8 cellular contexts compared by ENCODE assay signal in genomic region chrX:23782863-23783568, GRCh38. TPM values are rescaled to one million over a fixed set of nuclear protein-coding genes. Genes with fewer than 3 reads are reported as not detected.
DNase-seq lines count a peak whose midpoint lies in the region; ATAC-seq, FAIRE-seq and TF ChIP-seq lines count a peak whose summit lies in the region.

Gene SAT1 (plus strand): TSS chrX:23783173. CDS start chrX:23783352, 179 bp downstream.

- FAIRE-seq in GM19239 (lab: Jason Lieb, UNC): peak; percentile 95

- H3K4me3 ChIP-seq in BLaER1 (peak within 1 kb of the TSS; percentile 74), choroid plexus epithelial cell (ENCODE audit: low read depth, low read length) (peak within 1 kb of the TSS; percentile 78)

- peak; percentile 34 for DNase-seq in GM19239 (ENCODE audit: insufficient read length, low spot score)
- DNase-seq in NCI-H524 (lab: John Stamatoyannopoulos, UW): peak; percentile 94 to 96
- DNase-seq in activated CD4-positive, alpha-beta T cell treated with anti-CD3 and anti-CD28 coated beads for 36 hours: peak; percentile 97
- peak; percentile 95 for DNase-seq in choroid plexus epithelial cell (ENCODE audit: low read depth)
- DNase-seq in kidney glomerular epithelial cell (lab: John Stamatoyannopoulos, UW): peak; percentile 81
- DNase-seq in stimulated activated CD4-positive, alpha-beta T cell treated with anti-CD3 and anti-CD28 coated beads, Interleukin-1b, Interleukin-23, amount 100 ng/mL, for 24 hours (ENCODE audit: low read depth in 4 of 4, low spot score in 1 of 4): peak; percentile 75 to 89 (median 84)

- no peaks in the 10 kb centered on the region for H4K20me1 ChIP-seq in BLaER1

- peaks cover 28% of the 10 kb centered on the region for H3K4me1 Mint-ChIP-seq in activated CD4-positive, alpha-beta T cell treated with anti-CD3 and anti-CD28 coated beads for 36 hours

- no peaks in the 10 kb centered on the region for H3K27me3 ChIP-seq in BLaER1

- TF ChIP-seq CTCF in choroid plexus epithelial cell (conservative IDR thresholded peaks at IDR 0.05; ENCODE audit: low read depth, low read length): peak; percentile 74

- H3K4me1 ChIP-seq in BLaER1: peaks cover 7% of the 10 kb centered on the region; the same call in 1 of the 2 replicates

- H3K27ac ChIP-seq in BLaER1: peak within 1 kb of the TSS; percentile 55; the same call in 1 of the 2 replicates

- CTCF ChIA-PET in activated CD4-positive, alpha-beta T cell treated with anti-CD3 and anti-CD28 coated beads for 36 hours (lab: Charles Lee): interaction anchor here (0.6 to 3.7 kb wide), 12 partner anchors 9 to 1822 kb away, joined by 3 to 28 read pairs (median 4); partner anchors contain the start of gene ACOT9

- peak within 1 kb of the TSS; percentile 72 for H3K4me2 ChIP-seq in BLaER1

- ATAC-seq in HG03457 (IDR thresholded peaks at IDR 0.05; ENCODE audit: unreplicated experiment): peak; percentile 83
- ATAC-seq in activated CD4-positive, alpha-beta T cell treated with anti-CD3 and anti-CD28 coated beads for 36 hours: peak; percentile 86

- POLR2A ChIA-PET in activated CD4-positive, alpha-beta T cell treated with anti-CD3 and anti-CD28 coated beads for 36 hours (lab: Charles Lee): interaction anchor here (0.6 to 2.7 kb wide), 11 partner anchors 10 to 271 kb away, joined by 3 to 19 read pairs (median 5); partner anchors contain the start of genes ACOT9, APOO, CXorf58 and EIF2S3

- peak within 1 kb of the TSS; percentile 92 for H3K4me3 Mint-ChIP-seq in activated CD4-positive, alpha-beta T cell treated with anti-CD3 and anti-CD28 coated beads for 36 hours

- no peaks in the 10 kb centered on the region for H3K9me3 Mint-ChIP-seq in activated CD4-positive, alpha-beta T cell treated with anti-CD3 and anti-CD28 coated beads for 36 hours (ENCODE audit: low read depth)

- H3K9ac ChIP-seq in BLaER1: peak within 1 kb of the TSS; percentile 79

- intact Hi-C loops in activated CD4-positive, alpha-beta T cell treated with anti-CD3 and anti-CD28 coated beads for 36 hours (cut with DNase I, micrococcal nuclease): loop anchor here (1.0 to 10.0 kb wide), 15 partner anchors 17 to 702 kb away; partner anchors contain the start of genes APOO (in 2 of the 2), EIF2S3 (in 2 of the 2), ACOT9 (in 1 of the 2) and PRDX4 (in 1 of the 2)

- no peaks in the 10 kb centered on the region; the same call in 1 of the 2 replicates for H3K9me3 ChIP-seq in BLaER1

- peak within 1 kb of the TSS; percentile 97 for H3K27ac Mint-ChIP-seq in activated CD4-positive, alpha-beta T cell treated with anti-CD3 and anti-CD28 coated beads for 36 hours

- H3K36me3 ChIP-seq in BLaER1: no peaks in the 10 kb centered on the region; the same call in 1 of the 2 replicates

- H3K36me3 Mint-ChIP-seq in activated CD4-positive, alpha-beta T cell treated with anti-CD3 and anti-CD28 coated beads for 36 hours (ENCODE audit: low read depth): peaks cover 30% of the 10 kb centered on the region

- H3K27me3 Mint-ChIP-seq in activated CD4-positive, alpha-beta T cell treated with anti-CD3 and anti-CD28 coated beads for 36 hours: no peaks in the 10 kb centered on the region

RNA-seq across cellular contexts. Expression of gene SAT1, which starts in this region (rescaled TPM):
- 100 to 1,000 TPM; 148 to 166 TPM for total RNA-seq in activated CD4-positive, alpha-beta T cell treated with anti-CD3 and anti-CD28 coated beads for 36 hours

Comparison
In these comparisons a context has a peak if more than half of its experiments do, and no peak if none do; other contexts are left out.
1. Peak in every context shown above with its lines: DNase-seq, ATAC-seq, H3K4me3 ChIP-seq and H3K27ac ChIP-seq.
2. DNase-seq: peak in every context shown above with its lines; median percentile 97 in activated CD4-positive, alpha-beta T cell treated with anti-CD3 and anti-CD28 coated beads for 36 hours; 95 in NCI-H524; 95 in choroid plexus epithelial cell; 84 in stimulated activated CD4-positive, alpha-beta T cell treated with anti-CD3 and anti-CD28 coated beads, Interleukin-1b, Interleukin-23, amount 100 ng/mL, for 24 hours; 81 in kidney glomerular epithelial cell; 34 in GM19239.